Comparison of ENCODE assay signal across 8 cellular contexts in genomic region chr3:185677146-185677829, GRCh38.
DNase-seq lines count a peak whose midpoint lies in the region; ATAC-seq, FAIRE-seq and TF ChIP-seq lines count a peak whose summit lies in the region.

No MANE protein-coding gene starts in this region.

- H3K27ac ChIP-seq in kidney (ENCODE audit: low read depth in 2 of 2, low read length in 2 of 2) = no peak overlapping the region

- intact Hi-C loops in kidney (cut with DNase I) = no loop called here

- in situ Hi-C loops in astrocyte of the cerebellum (cut with HindIII; ENCODE audit: low sequenced_read_pairs) = loop anchor here (25.0 kb wide), 1 partner anchor 235 kb away; no protein-coding TSS in a partner anchor

- ATAC-seq in GM18520 (IDR thresholded peaks at IDR 0.05; ENCODE audit: unreplicated experiment) = no peak

- no peaks in the 10 kb centered on the region for H3K9me3 ChIP-seq in kidney (ENCODE audit: control insufficient read depth in 1 of 2, low read length in 2 of 2)

- FAIRE-seq in kidney (lab: Jason Lieb, UNC) = no peak

- H3K9ac ChIP-seq in kidney (ENCODE audit: low read length in 2 of 2) = no peak overlapping the region

- peaks cover 6 to 11% of the 10 kb centered on the region in 2 donors for H3K36me3 ChIP-seq in kidney (ENCODE audit: control insufficient read depth in 1 of 2, insufficient read depth in 2 of 2, low read length in 2 of 2)

- TF ChIP-seq CTCF in astrocyte of the cerebellum (IDR thresholded peaks at IDR 0.05; ENCODE audit: low read depth, low read length, missing control alignments) = peak; percentile 80
- TF ChIP-seq CTCF in kidney (IDR thresholded peaks at IDR 0.05; ENCODE audit: borderline replicate concordance, extremely low read depth, insufficient read depth) = peak; percentile 72

- DNase-seq in AG20443 (ENCODE audit: low spot score) = peak; percentile 77
- peak; percentile 50 for DNase-seq in GM19238 (ENCODE audit: insufficient read length, low spot score)
- peak; percentile 54 for DNase-seq in NCI-H2196 treated with DMSO at 0.1 percent for 48 hours (lab: John Stamatoyannopoulos, UW; ENCODE audit: unreplicated experiment)
- DNase-seq in astrocyte of the cerebellum (ENCODE audit: low read depth) = peak; percentile 67
- no peak for DNase-seq in kidney
- no peak for DNase-seq in nucleus accumbens (lab: John Stamatoyannopoulos, UW)
- no peak for DNase-seq in activated CD4-positive, alpha-beta T cell treated with anti-CD3 and anti-CD28 coated beads for 1 hour

- H3K4me3 ChIP-seq in astrocyte of the cerebellum (ENCODE audit: low read depth, low read length) (no peak overlapping the region), kidney (ENCODE audit: low read length in 2 of 2) (no peak overlapping the region)

- no peaks in the 10 kb centered on the region for H3K4me1 ChIP-seq in kidney (ENCODE audit: control insufficient read depth in 1 of 2, insufficient read depth in 1 of 2, low read depth in 1 of 2, low read length in 2 of 2)

Comparison
In these comparisons a context has a peak if more than half of its experiments do, and no peak if none do; other contexts are left out.
1. DNase-seq: peak in AG20443 (single experiment), GM19238 (single experiment), NCI-H2196 treated with DMSO at 0.1 percent for 48 hours (single experiment) and astrocyte of the cerebellum (single experiment); none in kidney (single experiment), nucleus accumbens (0 of 56) and activated CD4-positive, alpha-beta T cell treated with anti-CD3 and anti-CD28 coated beads for 1 hour (single experiment).